In genomic region chr5:177490311-177490991, GRCh38 we compare ENCODE assay signal across 1 cellular context.
TF ChIP-seq lines count a peak whose summit lies in the region.

No MANE protein-coding gene starts in this region.

TF ChIP-seq in SK-N-SH, 30 proteins besides CTCF, POLR2A, EP300 and RAD21 (continued from another document):
- TF ChIP-seq USF2 (IDR thresholded peaks at IDR 0.05; ENCODE audit: borderline replicate concordance, low read depth, low read length): no peak
- no peak for TF ChIP-seq FOSL2 (IDR thresholded peaks at IDR 0.05; ENCODE audit: borderline replicate concordance, low read depth)
- no peak for TF ChIP-seq GABPA (IDR thresholded peaks at IDR 0.05; ENCODE audit: low read depth)
- no peak for TF ChIP-seq RCOR1 (IDR thresholded peaks at IDR 0.05; ENCODE audit: low read length)
- TF ChIP-seq PBX3 (IDR thresholded peaks at IDR 0.05): no peak
- TF ChIP-seq MXI1 (IDR thresholded peaks at IDR 0.05; ENCODE audit: low read depth, low read length): no peak
- TF ChIP-seq POLR2AphosphoS5 (IDR thresholded peaks at IDR 0.05; ENCODE audit: low read depth, low read length): no peak
- TF ChIP-seq RXRA (IDR thresholded peaks at IDR 0.05; ENCODE audit: borderline replicate concordance, low read depth): no peak
- TF ChIP-seq TCF12 (IDR thresholded peaks at IDR 0.05): no peak
- no peak for TF ChIP-seq JUND (IDR thresholded peaks at IDR 0.05)
- no peak for TF ChIP-seq CHD2 (IDR thresholded peaks at IDR 0.05; ENCODE audit: low read length, partially characterized antibody)
- no peak for TF ChIP-seq ELF1 (IDR thresholded peaks at IDR 0.05)
- TF ChIP-seq TEAD4 (IDR thresholded peaks at IDR 0.05; ENCODE audit: borderline replicate concordance, insufficient read depth): no peak
- TF ChIP-seq IRF3 (IDR thresholded peaks at IDR 0.05; ENCODE audit: low read depth, low read length): no peak
- no peak for TF ChIP-seq MAX (IDR thresholded peaks at IDR 0.05; ENCODE audit: low read depth)
